In genomic region chr11:44860967-44861828, GRCh38 we compare ENCODE assay signal across 1 cellular context.
TF ChIP-seq lines count a peak whose summit lies in the region.

No MANE protein-coding gene starts in this region.

TF ChIP-seq in GM12878, 131 proteins besides CTCF, POLR2A, EP300 and RAD21:
- TF ChIP-seq USF1 (IDR thresholded peaks at IDR 0.05; ENCODE audit: borderline replicate concordance, extremely low read length, insufficient read depth, low read depth, low read length) (peak; percentile 47), RFX5 (IDR thresholded peaks at IDR 0.05; ENCODE audit: low read depth, low read length) (no peak)
